Comparison of ENCODE assay signal across 2 cellular contexts in genomic region chr1:55329091-55329490, GRCh38.
TF ChIP-seq lines count a peak whose summit lies in the region.

No MANE protein-coding gene starts in this region.

TF ChIP-seq in liver, 16 proteins besides CTCF, POLR2A, EP300 and RAD21 (continued from another document):
- no peak for TF ChIP-seq REST (IDR thresholded peaks at IDR 0.05)

TF ChIP-seq in HepG2, 621 proteins besides CTCF, POLR2A, EP300 and RAD21 (continued from another document):
- TF ChIP-seq STAT6 (CRISPR knock-in tag; IDR thresholded peaks at IDR 0.05; ENCODE audit: borderline replicate concordance) (no peak), POLR2G (IDR thresholded peaks at IDR 0.05; ENCODE audit: low read depth, low read length) (no peak), ZNF629 (CRISPR knock-in tag; conservative IDR thresholded peaks at IDR 0.05) (no peak), SP1 (IDR thresholded peaks at IDR 0.05) (no peak), SP1 (CRISPR knock-in tag; IDR thresholded peaks at IDR 0.05) (no peak), ZNF550 (CRISPR knock-in tag; IDR thresholded peaks at IDR 0.05; ENCODE audit: borderline replicate concordance) (no peak), EEA1 (CRISPR knock-in tag; IDR thresholded peaks at IDR 0.05; ENCODE audit: borderline replicate concordance) (no peak), SNRNP70 (IDR thresholded peaks at IDR 0.05; ENCODE audit: low read depth, low read length) (no peak)
- TF ChIP-seq, protein P1, sequence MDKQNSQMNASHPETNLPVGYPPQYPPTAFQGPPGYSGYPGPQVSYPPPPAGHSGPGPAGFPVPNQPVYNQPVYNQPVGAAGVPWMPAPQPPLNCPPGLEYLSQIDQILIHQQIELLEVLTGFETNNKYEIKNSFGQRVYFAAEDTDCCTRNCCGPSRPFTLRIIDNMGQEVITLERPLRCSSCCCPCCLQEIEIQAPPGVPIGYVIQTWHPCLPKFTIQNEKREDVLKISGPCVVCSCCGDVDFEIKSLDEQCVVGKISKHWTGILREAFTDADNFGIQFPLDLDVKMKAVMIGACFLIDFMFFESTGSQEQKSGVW (CRISPR knock-in tag; IDR thresholded peaks at IDR 0.05; ENCODE audit: borderline replicate concordance): no peak
